24 cellular contexts compared by ENCODE assay signal in genomic region chr5:37720550-37720952, GRCh38.
DNase-seq lines count a peak whose midpoint lies in the region; ATAC-seq and TF ChIP-seq lines count a peak whose summit lies in the region.
"Had no signal": no experiment of that assay in that cellular context is flagged by ENCODE, and none has a peak within 500 bp of the region (broad histone marks: within the 10 kb centered on the region; RNA-seq: fewer than 3 reads in every experiment).

No MANE protein-coding gene starts in this region.

- H3K36me3 ChIP-seq in osteoblast (ENCODE audit: insufficient read depth, low read length): no peaks in the 10 kb centered on the region

- no peaks in the 10 kb centered on the region for H3K27me3 ChIP-seq in osteoblast (ENCODE audit: insufficient read depth, low read length)
- H3K27me3 ChIP-seq: hepatocyte had no signal

- no peaks in the 10 kb centered on the region for H3K9me3 ChIP-seq in osteoblast (ENCODE audit: low read depth, low read length)

- ATAC-seq in HG03565 (IDR thresholded peaks at IDR 0.05; ENCODE audit: unreplicated experiment): no peak
- ATAC-seq: activated naive CD8-positive, alpha-beta T cell treated with anti-CD3 and anti-CD28 coated beads, Interleukin-2, amount 50 U/mL, for 24 hours; esophagus mucosa; naive thymus-derived CD8-positive, alpha-beta T cell; stimulated activated naive B cell treated with anti-CD40 and anti-IgM and Interleukin-4, amounts not matched to agents 10 μg/mL and 1 μg/mL and 100 μg/mL, for 72 hours; T-helper 17 cell had no signal

- H3K27ac ChIP-seq in osteoblast (ENCODE audit: low read depth, low read length): peak overlapping the region; percentile 85
- H3K27ac ChIP-seq: hepatocyte had no signal

- no peak overlapping the region for H3K4me3 ChIP-seq in osteoblast (ENCODE audit: insufficient read depth, low read length)
- H3K4me3 ChIP-seq: hepatocyte, lung, skin epidermis had no signal

- no peak overlapping the region for H2AFZ ChIP-seq in osteoblast (ENCODE audit: low read length)
- H2AFZ ChIP-seq: hepatocyte had no signal

- DNase-seq in Daoy (ENCODE audit: low read depth) (peak; percentile 29), RPMI7951 (ENCODE audit: low read depth) (peak; percentile 76), amniotic epithelial cell (ENCODE audit: low read depth) (peak; percentile 63), osteoblast (ENCODE audit: insufficient read length, low spot score, missing footprints) (no peak), NCI-H345 treated with DMSO at 0.1 percent for 48 hours (lab: John Stamatoyannopoulos, UW; ENCODE audit: unreplicated experiment) (no peak), NCI-H526 (lab: John Stamatoyannopoulos, UW) (no peak)
- DNase-seq: activated CD4-positive, CD25-positive, alpha-beta regulatory T cell treated with anti-CD3 and anti-CD28 coated beads, Interleukin-2, amount 50 U/mL, for 72 hours; activated CD8-positive, alpha-beta memory T cell treated with anti-CD3 and anti-CD28 coated beads for 24 hours; activated gamma-delta T cell; activated naive CD8-positive, alpha-beta T cell treated with anti-CD3 and anti-CD28 coated beads, Interleukin-2, amount 50 U/mL, for 24 hours; CD4-positive, alpha-beta T cell; DND-41; KG1; naive thymus-derived CD8-positive, alpha-beta T cell; NCI-H1105; NCI-H187; stimulated activated naive B cell treated with anti-CD40 and anti-IgM and Interleukin-4, amounts not matched to agents 10 μg/mL and 1 μg/mL and 100 μg/mL, for 72 hours; substantia nigra; T-helper 17 cell had no signal

- H4K20me1 ChIP-seq in osteoblast (ENCODE audit: insufficient read depth, low read length): no peaks in the 10 kb centered on the region

- peak overlapping the region; percentile 73 for H3K4me2 ChIP-seq in osteoblast (ENCODE audit: insufficient read depth, low read length)
- H3K4me2 ChIP-seq: hepatocyte had no signal

- no peaks in the 10 kb centered on the region for H3K79me2 ChIP-seq in osteoblast (ENCODE audit: insufficient read depth, low read length)
- H3K79me2 ChIP-seq: hepatocyte had no signal

- H3K4me1 ChIP-seq in osteoblast (ENCODE audit: insufficient read depth, low read length): peaks cover 73% of the 10 kb centered on the region

- no peak for TF ChIP-seq CTCF in osteoblast (IDR thresholded peaks at IDR 0.05; ENCODE audit: extremely low read depth, low read depth, low read length)

Comparison
In these comparisons a context has a peak if more than half of its experiments do, and no peak if none do; other contexts are left out.
1. DNase-seq: peak in Daoy (single experiment), RPMI7951 (single experiment) and amniotic epithelial cell (single experiment); none in osteoblast (single experiment), NCI-H345 treated with DMSO at 0.1 percent for 48 hours (single experiment) and NCI-H526 (0 of 2).